1 cellular context compared by ENCODE assay signal in the genomic region with DNA sequence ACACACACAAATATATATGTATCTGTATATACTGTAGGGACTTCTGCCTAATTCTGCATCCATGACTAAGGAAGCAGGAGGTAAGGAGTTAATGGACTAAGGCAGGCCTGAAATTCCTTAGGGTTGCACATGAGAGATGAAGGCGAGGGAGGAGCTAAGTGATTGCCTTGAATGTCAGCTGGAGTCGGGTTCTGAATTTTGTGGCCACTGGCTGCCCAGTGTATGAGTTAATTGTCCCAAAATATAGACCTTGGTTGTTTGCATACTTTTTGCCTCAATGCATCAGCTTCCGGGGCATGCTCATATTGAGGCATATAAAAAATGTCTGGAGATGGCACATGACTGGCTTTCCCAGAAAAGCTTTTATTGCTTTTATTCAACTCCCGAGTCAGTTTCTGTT.
TF ChIP-seq lines count a peak whose summit lies in the region.

No MANE protein-coding gene starts in this region.

TF ChIP-seq in HepG2, 621 proteins besides CTCF, POLR2A, EP300 and RAD21 (continued from another document):
- TF ChIP-seq, protein P1, sequence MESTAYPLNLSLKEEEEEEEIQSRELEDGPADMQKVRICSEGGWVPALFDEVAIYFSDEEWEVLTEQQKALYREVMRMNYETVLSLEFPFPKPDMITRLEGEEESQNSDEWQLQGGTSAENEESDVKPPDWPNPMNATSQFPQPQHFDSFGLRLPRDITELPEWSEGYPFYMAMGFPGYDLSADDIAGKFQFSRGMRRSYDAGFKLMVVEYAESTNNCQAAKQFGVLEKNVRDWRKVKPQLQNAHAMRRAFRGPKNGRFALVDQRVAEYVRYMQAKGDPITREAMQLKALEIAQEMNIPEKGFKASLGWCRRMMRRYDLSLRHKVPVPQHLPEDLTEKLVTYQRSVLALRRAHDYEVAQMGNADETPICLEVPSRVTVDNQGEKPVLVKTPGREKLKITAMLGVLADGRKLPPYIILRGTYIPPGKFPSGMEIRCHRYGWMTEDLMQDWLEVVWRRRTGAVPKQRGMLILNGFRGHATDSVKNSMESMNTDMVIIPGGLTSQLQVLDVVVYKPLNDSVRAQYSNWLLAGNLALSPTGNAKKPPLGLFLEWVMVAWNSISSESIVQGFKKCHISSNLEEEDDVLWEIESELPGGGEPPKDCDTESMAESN (CRISPR knock-in tag; conservative IDR thresholded peaks at IDR 0.05): no peak
- no peak for TF ChIP-seq ZNF326 (CRISPR knock-in tag; IDR thresholded peaks at IDR 0.05; ENCODE audit: borderline replicate concordance)
- no peak for TF ChIP-seq ZNF550 (CRISPR knock-in tag; IDR thresholded peaks at IDR 0.05; ENCODE audit: borderline replicate concordance)
- TF ChIP-seq MEF2D (CRISPR knock-in tag; IDR thresholded peaks at IDR 0.05): no peak
- TF ChIP-seq HMG20A (CRISPR knock-in tag; IDR thresholded peaks at IDR 0.05; ENCODE audit: borderline replicate concordance): no peak
- TF ChIP-seq SMARCE1 (IDR thresholded peaks at IDR 0.05; ENCODE audit: borderline replicate concordance): no peak
- no peak for TF ChIP-seq ZMAT3 (CRISPR knock-in tag; conservative IDR thresholded peaks at IDR 0.05)
TF ChIP-seq in HepG2: peak in this region for 0.
